ENCODE assay signal across 17 cellular contexts in the genomic region with DNA sequence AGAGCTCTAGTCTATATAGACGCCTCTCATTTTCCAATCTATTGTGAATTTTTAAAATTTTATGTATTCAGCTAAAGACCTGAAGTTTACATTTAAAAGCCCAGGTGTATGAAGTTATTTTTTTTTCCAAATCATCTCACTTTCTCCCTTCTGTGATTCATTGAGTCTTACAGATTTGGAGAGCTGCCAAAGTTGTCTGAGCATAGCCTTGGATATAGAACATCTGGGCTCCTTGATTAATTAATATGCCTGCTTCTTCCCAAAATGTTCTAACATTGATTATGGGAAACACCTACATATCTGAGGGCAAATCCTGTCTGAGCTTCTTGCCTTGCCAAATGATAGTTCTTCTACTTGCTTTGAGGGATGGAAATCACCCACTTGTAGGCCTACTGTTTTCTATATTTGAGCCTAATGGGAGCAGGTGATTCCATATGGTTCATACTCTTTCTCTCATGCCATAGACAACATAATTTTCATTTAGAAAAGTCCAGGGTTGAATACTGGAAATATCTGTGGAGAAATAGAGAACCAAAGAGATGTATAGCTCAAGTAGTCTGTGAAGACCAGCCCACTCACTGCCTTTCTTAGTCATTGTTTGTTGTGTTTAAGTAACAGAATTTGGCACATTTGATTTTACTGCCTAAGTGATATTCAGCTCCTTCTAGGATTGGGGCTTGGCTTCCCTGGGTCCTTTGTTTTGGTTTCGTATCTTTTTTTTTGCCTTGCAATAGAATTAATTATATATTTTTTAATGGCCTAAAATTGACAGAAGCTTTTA. TPM values are rescaled to one million over a fixed set of nuclear protein-coding genes. Genes with fewer than 3 reads are reported as not detected.
DNase-seq lines count a peak whose midpoint lies in the region; ATAC-seq, FAIRE-seq and TF ChIP-seq lines count a peak whose summit lies in the region.
"Had no signal": no experiment of that assay in that cellular context is flagged by ENCODE, and none has a peak within 500 bp of the region (broad histone marks: within the 10 kb centered on the region; RNA-seq: fewer than 3 reads in every experiment).

No MANE protein-coding gene starts in this region.

- intact Hi-C loops in HepG2 (cut with micrococcal nuclease; ENCODE audit: unreplicated experiment) (no loop called here), right lobe of liver (cut with DNase I) (loop anchor here (10.0 kb wide), 3 partner anchors 46 to 146 kb away; partner anchors contain the start of gene MACF1 (in 1 of the 2))

- no peak overlapping the region for H3K4me3 ChIP-seq in HepG2 (replicated peaks in 1 of 3; ENCODE audit: insufficient read depth in 1 of 3, low read depth in 2 of 3, low read length in 3 of 3)
- H3K4me3 ChIP-seq in right lobe of liver, result no peak overlapping the region
- H3K4me3 ChIP-seq: GM12878, lower lobe of right lung, right atrium auricular region, upper lobe of left lung had no signal

- 98% methylated on average over 2 of the region's 2 CpGs for WGBS in HepG2 (ENCODE audit: low lambda C conversion rate)
- 88% methylated on average over 2 of the region's 2 CpGs for WGBS in right lobe of liver (ENCODE audit: insufficient coverage, low coverage, low lambda C conversion rate, missing lambda C conversion rate)

- POLR2A ChIA-PET in HepG2 (lab: Yijun Ruan, JAX), result no interaction called here

- H3K4me1 ChIP-seq in HepG2 (ENCODE audit: insufficient read depth, low read length), result no peaks in the 10 kb centered on the region
- no peaks in the 10 kb centered on the region for H3K4me1 ChIP-seq in right lobe of liver

- no peak overlapping the region for H3K9ac ChIP-seq in HepG2 (ENCODE audit: insufficient read depth, low read depth, low read length)

- DNase-seq in HepG2 (ENCODE audit: low spot score) (no peak), right lobe of liver (no peak), RCC 7860 (ENCODE audit: low spot score) (no peak), dermis blood vessel endothelial cell (peak; percentile 53), OCI-M1 (lab: John Stamatoyannopoulos, UW) (no peak)
- DNase-seq in stimulated activated effector memory CD8-positive, alpha-beta T cell treated with anti-CD3 and anti-CD28 coated beads, Interleukin-12 subunit alpha, Interleukin-12 subunit beta, amount 100 ng/mL, for 72 hours (ENCODE audit: low spot score in 2 of 2), result no peak
- DNase-seq: activated CD4-positive, alpha-beta T cell treated with anti-CD3 and anti-CD28 coated beads for 1 hour; AML-193; erythroblast; lower lobe of right lung; stimulated activated CD4-positive, alpha-beta T cell treated with anti-CD3 and anti-CD28 coated beads, Interleukin-4, amount 100 ng/mL, for 24 hours; T-helper 1 cell; upper lobe of left lung had no signal

- no peak overlapping the region for H3K4me3 Mint-ChIP-seq in stimulated activated effector memory CD8-positive, alpha-beta T cell treated with anti-CD3 and anti-CD28 coated beads, Interleukin-12 subunit alpha, Interleukin-12 subunit beta, amount 100 ng/mL, for 72 hours

- ATAC-seq in HepG2, result no peak
- no peak for ATAC-seq in right lobe of liver
- ATAC-seq in stimulated activated effector memory CD8-positive, alpha-beta T cell treated with anti-CD3 and anti-CD28 coated beads, Interleukin-12 subunit alpha, Interleukin-12 subunit beta, amount 100 ng/mL, for 72 hours, result peak; percentile 45
- ATAC-seq in HG02885 (IDR thresholded peaks at IDR 0.05; ENCODE audit: poor library complexity, unreplicated experiment), result no peak
- no peak for ATAC-seq in GM19467 (IDR thresholded peaks at IDR 0.05; ENCODE audit: unreplicated experiment)
- ATAC-seq: GM12878, lower lobe of right lung had no signal

- in situ Hi-C loops in HepG2 (cut with HindIII; ENCODE audit: extremely low pct_ligation_motif_present, low pct_unique_long_range_greater_than_20kb), result loop anchor here (5.0 kb wide), 1 partner anchor 53 kb away; no protein-coding TSS in a partner anchor

- H3K27ac ChIP-seq in HepG2 (ENCODE audit: extremely low read length, insufficient read depth, low read length) (no peak overlapping the region), right lobe of liver (no peak overlapping the region)
- H3K27ac ChIP-seq: lower lobe of right lung, right atrium auricular region had no signal

- H2AFZ ChIP-seq in HepG2 (ENCODE audit: low read length), result no peak overlapping the region

- TSS peak; percentile 39 for BruUV-seq in HepG2 (replicated peaks; lab: Mats Ljungman, UMichigan)

- CTCF ChIA-PET in HepG2 (lab: Yijun Ruan, JAX; ENCODE audit: low intra/inter-chr PET ratio, low total read pairs), result no interaction called here

- TF ChIP-seq EP300 in HepG2 (IDR thresholded peaks at IDR 0.05; ENCODE audit: low read depth in 2 of 2, low read length in 2 of 2) (no peak), HepG2 (CRISPR knock-in tag; IDR thresholded peaks at IDR 0.05; ENCODE audit: borderline replicate concordance) (no peak)

- H3K36me3 ChIP-seq in HepG2 (replicated peaks in 1 of 2; ENCODE audit: control insufficient read depth in 1 of 2, insufficient read depth in 2 of 2, low read length in 2 of 2) (peaks cover 12 to 42% of the 10 kb centered on the region in 2 experiments), right lobe of liver (peaks cover 4 to 40% (median 9%) of the 10 kb centered on the region in 4 donors)

- H3K36me3 Mint-ChIP-seq in stimulated activated effector memory CD8-positive, alpha-beta T cell treated with anti-CD3 and anti-CD28 coated beads, Interleukin-12 subunit alpha, Interleukin-12 subunit beta, amount 100 ng/mL, for 72 hours, result no peaks in the 10 kb centered on the region

- H3K27ac Mint-ChIP-seq in stimulated activated effector memory CD8-positive, alpha-beta T cell treated with anti-CD3 and anti-CD28 coated beads, Interleukin-12 subunit alpha, Interleukin-12 subunit beta, amount 100 ng/mL, for 72 hours, result no peak overlapping the region

- no peak for TF ChIP-seq CTCF in HepG2 (CRISPR knock-in tag; IDR thresholded peaks at IDR 0.05)
- no peak for TF ChIP-seq CTCF in right lobe of liver (IDR thresholded peaks at IDR 0.05)

- H3K4me2 ChIP-seq in HepG2 (ENCODE audit: low read depth, low read length), result no peak overlapping the region

- H3K9me3 Mint-ChIP-seq in stimulated activated effector memory CD8-positive, alpha-beta T cell treated with anti-CD3 and anti-CD28 coated beads, Interleukin-12 subunit alpha, Interleukin-12 subunit beta, amount 100 ng/mL, for 72 hours, result no peaks in the 10 kb centered on the region

- no peaks in the 10 kb centered on the region for H4K20me1 ChIP-seq in HepG2 (ENCODE audit: insufficient read depth, low read length)

- TF ChIP-seq RAD21 in HepG2 (CRISPR knock-in tag; IDR thresholded peaks at IDR 0.05), result no peak

- no peaks in the 10 kb centered on the region for H3K9me3 ChIP-seq in HepG2 (ENCODE audit: low read length)
- no peaks in the 10 kb centered on the region for H3K9me3 ChIP-seq in right lobe of liver
- H3K9me3 ChIP-seq: lower lobe of right lung, right atrium auricular region, upper lobe of left lung had no signal

- FAIRE-seq in HepG2 (lab: Jason Lieb, UNC) (no peak), RCC 7860 (lab: Jason Lieb, UNC) (peak; percentile 8)
- FAIRE-seq: GM12878 had no signal

- no peaks in the 10 kb centered on the region for H3K79me2 ChIP-seq in HepG2 (ENCODE audit: insufficient read depth, low read length)

- peaks cover 29% of the 10 kb centered on the region for H3K4me1 Mint-ChIP-seq in stimulated activated effector memory CD8-positive, alpha-beta T cell treated with anti-CD3 and anti-CD28 coated beads, Interleukin-12 subunit alpha, Interleukin-12 subunit beta, amount 100 ng/mL, for 72 hours

- no peak for TF ChIP-seq POLR2A in HepG2 (IDR thresholded peaks at IDR 0.05; ENCODE audit: insufficient read depth in 1 of 2, low read depth in 2 of 2, low read length in 2 of 2)
- TF ChIP-seq POLR2A in right lobe of liver (IDR thresholded peaks at IDR 0.05), result no peak

- no peaks in the 10 kb centered on the region for H3K27me3 ChIP-seq in HepG2 (ENCODE audit: control insufficient read depth in 1 of 2, insufficient read depth in 2 of 2, low read length in 2 of 2)
- no peaks in the 10 kb centered on the region for H3K27me3 ChIP-seq in right lobe of liver
- H3K27me3 ChIP-seq: right atrium auricular region, upper lobe of left lung had no signal

TF ChIP-seq in HepG2, 621 proteins besides CTCF, POLR2A, EP300 and RAD21 (continues in another document):
- TF ChIP-seq KAT7 (CRISPR knock-in tag; IDR thresholded peaks at IDR 0.05; ENCODE audit: borderline replicate concordance) (no peak), ZNF788 (CRISPR knock-in tag; IDR thresholded peaks at IDR 0.05; ENCODE audit: borderline replicate concordance) (no peak), SIX1 (CRISPR knock-in tag; IDR thresholded peaks at IDR 0.05; ENCODE audit: borderline replicate concordance) (no peak), TEAD3 (CRISPR knock-in tag; optimal IDR thresholded peaks at IDR 0.05; ENCODE audit: borderline replicate concordance) (no peak), NCOA1 (CRISPR knock-in tag; IDR thresholded peaks at IDR 0.05) (no peak), ZNF83 (CRISPR knock-in tag; IDR thresholded peaks at IDR 0.05; ENCODE audit: borderline replicate concordance) (no peak)

RNA-seq across cellular contexts. Expression of gene MACF1, which starts 46.2 kb away (rescaled TPM):
- total RNA-seq in HepG2 (2016; rRNA removed; fragmentation: Illumina TruSeq; extraction: Trizol), result 56.7 and 65.4 TPM in 2 replicates
- total RNA-seq in HepG2 (2016; cell fraction: cytosol; rRNA removed; fragmentation: Illumina TruSeq; extraction: Trizol; ENCODE audit: low read depth), result 7.8 and 9.7 TPM in 2 replicates
- 50.3 and 61.9 TPM in 2 replicates for total RNA-seq in HepG2 (2016; cell fraction: insoluble cytoplasmic fraction; rRNA removed; fragmentation: Illumina TruSeq; extraction: Trizol)
- 18.5 and 20.3 TPM in 2 replicates for total RNA-seq in HepG2 (2016; cell fraction: membrane; rRNA removed; fragmentation: Illumina TruSeq; extraction: Trizol)
- 147 and 164 TPM in 2 replicates for total RNA-seq in HepG2 (2016; cell fraction: nucleus; rRNA removed; fragmentation: Illumina TruSeq; extraction: Trizol)
- 36.5 and 36.7 TPM in 2 replicates for polyA plus RNA-seq in HepG2 (2011; rRNA removed)
- polyA plus RNA-seq in HepG2 (2011; cell fraction: cytosol; rRNA removed), result 13.0 and 16.2 TPM in 2 replicates
- 98.0 and 102 TPM in 2 replicates for polyA plus RNA-seq in HepG2 (2011; cell fraction: nucleus; rRNA removed)
- polyA plus RNA-seq in HepG2 (2012), result 38.1 and 55.9 TPM in 2 replicates
- polyA plus RNA-seq in HepG2 (2016; cell fraction: cytosol; fragmentation: Illumina TruSeq; extraction: Trizol; ENCODE audit: low read depth), result 3.1 and 3.3 TPM in 2 replicates
- polyA plus RNA-seq in HepG2 (2016; cell fraction: insoluble cytoplasmic fraction; fragmentation: Illumina TruSeq; extraction: Trizol; ENCODE audit: low read depth), result 34.7 and 37.3 TPM in 2 replicates
- 5.3 and 6.9 TPM in 2 replicates for polyA plus RNA-seq in HepG2 (2016; cell fraction: membrane; fragmentation: Illumina TruSeq; extraction: Trizol; ENCODE audit: low read depth)
- 102 and 117 TPM in 2 replicates for polyA plus RNA-seq in HepG2 (2016; cell fraction: nucleus; fragmentation: Illumina TruSeq; extraction: Trizol; ENCODE audit: insufficient read depth, low read depth)
- 97.4 and 114 TPM in 2 replicates for polyA minus RNA-seq in HepG2 (2011; rRNA and poly(A)+ RNA removed; ENCODE audit: low replicate concordance)
- 48.6 TPM in 2 replicates for polyA minus RNA-seq in HepG2 (2011; cell fraction: cytosol; rRNA and poly(A)+ RNA removed)
- polyA minus RNA-seq in HepG2 (2011; cell fraction: nucleus; rRNA and poly(A)+ RNA removed), result 406 and 470 TPM in 2 replicates
- 100 to 1,000 TPM in 3 of 6 experiments, 10 to 100 TPM in 3; 78.4 to 141 (median 100) TPM for total RNA-seq in right lobe of liver
- 653 and 751 TPM in 2 replicates for total RNA-seq in dermis blood vessel endothelial cell
